Comparison of ENCODE assay signal across 8 cellular contexts in genomic region chr2:109127556-109127955, GRCh38. TPM values are rescaled to one million over a fixed set of nuclear protein-coding genes. Genes with fewer than 3 reads are reported as not detected.
DNase-seq lines count a peak whose midpoint lies in the region; ATAC-seq and TF ChIP-seq lines count a peak whose summit lies in the region.

No MANE protein-coding gene starts in this region.

- DNase-seq in CD14-positive monocyte (ENCODE audit: low spot score): no peak
- DNase-seq in MCF 10A (ENCODE audit: unreplicated experiment): no peak
- DNase-seq in natural killer cell: no peak
- no peak for DNase-seq in left lung
- DNase-seq in mucosa of gallbladder (ENCODE audit: low spot score): no peak
- DNase-seq in anterior cingulate cortex (lab: John Stamatoyannopoulos, UW): no peak

- intact Hi-C loops in CD14-positive monocyte (cut with micrococcal nuclease) (loop anchor here in 1 of 2 donors (10.0 kb wide), 1 partner anchor 207 kb away; no protein-coding TSS in a partner anchor), MCF 10A (cut with micrococcal nuclease) (loop anchor here (2.0 to 5.0 kb wide), 5 partner anchors 45 to 280 kb away; no protein-coding TSS in a partner anchor), natural killer cell (cut with micrococcal nuclease) (loop anchor here (5.0 kb wide), 1 partner anchor 220 kb away; no protein-coding TSS in a partner anchor), left lung (cut with DNase I) (loop anchor here in 1 of 2 donors (5.0 kb wide), 2 partner anchors 370 to 385 kb away; no protein-coding TSS in a partner anchor)

- H3K27ac Mint-ChIP-seq in CD14-positive monocyte (no peak overlapping the region), MCF 10A (ENCODE audit: low read depth, unreplicated experiment) (no peak overlapping the region), natural killer cell (no peak overlapping the region)

- H3K4me1 Mint-ChIP-seq in CD14-positive monocyte (peaks cover 23% of the 10 kb centered on the region), MCF 10A (ENCODE audit: insufficient read depth, unreplicated experiment) (peaks cover 54% of the 10 kb centered on the region), natural killer cell (peaks cover 5 to 19% of the 10 kb centered on the region in 2 donors)

- H3K9ac ChIP-seq in HUES64 (ENCODE audit: low read depth, low read length): no peak overlapping the region

- TSS peak; percentile 28 for BruUV-seq in MCF 10A (replicated peaks; lab: Mats Ljungman, UMichigan)

- H3K27me3 ChIP-seq in HUES64 (ENCODE audit: insufficient read depth, low read length) (peaks cover 62% of the 10 kb centered on the region), left lung (peaks cover 3 to 66% of the 10 kb centered on the region in 2 donors)

- no peak overlapping the region for H3K27ac ChIP-seq in HUES64 (ENCODE audit: low read depth, low read length)
- no peak overlapping the region for H3K27ac ChIP-seq in left lung

- H3K4me1 ChIP-seq in HUES64 (ENCODE audit: insufficient read depth, low read length) (peaks cover 1% of the 10 kb centered on the region; the same call in 1 of the 2 replicates), left lung (peaks cover 0 to 47% of the 10 kb centered on the region in 2 donors)

- TF ChIP-seq CTCF in CD14-positive monocyte (IDR thresholded peaks at IDR 0.05) (no peak), MCF 10A (IDR thresholded peaks at IDR 0.05; ENCODE audit: unreplicated experiment) (no peak), natural killer cell (IDR thresholded peaks at IDR 0.05) (no peak), left lung (IDR thresholded peaks at IDR 0.05) (no peak)

- CTCF ChIA-PET in MCF 10A (lab: Yijun Ruan, JAX): interaction anchor here (0.7 to 5.3 kb wide), 17 partner anchors 9 to 386 kb away, joined by 3 to 89 read pairs (median 4); no protein-coding TSS in a partner anchor

- 93% methylated on average over 9 of the region's 10 CpGs for WGBS in HUES64

- no peaks in the 10 kb centered on the region for H3K36me3 ChIP-seq in HUES64 (ENCODE audit: insufficient read depth, low read length)
- no peaks in the 10 kb centered on the region for H3K36me3 ChIP-seq in left lung

- POLR2A ChIA-PET in MCF 10A (lab: Yijun Ruan, JAX): interaction anchor here (1.2 to 1.8 kb wide), 4 partner anchors 81 to 279 kb away, joined by 3 to 6 read pairs (median 4); no protein-coding TSS in a partner anchor

- H3K9me3 ChIP-seq in HUES64 (ENCODE audit: insufficient read depth, low read depth, low read length) (no peaks in the 10 kb centered on the region), left lung (no peaks in the 10 kb centered on the region)

- peak overlapping the region; percentile 63; the same call in 1 of the 2 replicates for H3K4me3 ChIP-seq in HUES64 (ENCODE audit: low read length)
- no peak overlapping the region for H3K4me3 ChIP-seq in left lung

- H3K4me3 Mint-ChIP-seq in CD14-positive monocyte: peak overlapping the region; percentile 77 to 87
- peak overlapping the region; percentile 92 for H3K4me3 Mint-ChIP-seq in MCF 10A (ENCODE audit: unreplicated experiment)
- H3K4me3 Mint-ChIP-seq in natural killer cell: peak overlapping the region; percentile 83

- H3K36me3 Mint-ChIP-seq in CD14-positive monocyte (peaks cover 6 to 8% of the 10 kb centered on the region in 2 donors), MCF 10A (ENCODE audit: insufficient read depth, unreplicated experiment) (peaks cover 5% of the 10 kb centered on the region), natural killer cell (no peaks in the 10 kb centered on the region)

- ATAC-seq in natural killer cell: no peak
- ATAC-seq in left lung: no peak
- ATAC-seq in GM21576 (IDR thresholded peaks at IDR 0.05; ENCODE audit: unreplicated experiment): no peak

- peaks cover 0 to 7% (median 3%) of the 10 kb centered on the region in 7 donors for H3K9me3 Mint-ChIP-seq in CD14-positive monocyte
- H3K9me3 Mint-ChIP-seq in MCF 10A (ENCODE audit: unreplicated experiment): no peaks in the 10 kb centered on the region
- no peaks in the 10 kb centered on the region for H3K9me3 Mint-ChIP-seq in natural killer cell

- H3K27me3 Mint-ChIP-seq in CD14-positive monocyte (ENCODE audit: low read depth in 3 of 3) (peaks cover 32 to 52% (median 32%) of the 10 kb centered on the region in 3 donors), MCF 10A (ENCODE audit: insufficient read depth, unreplicated experiment) (no peaks in the 10 kb centered on the region), natural killer cell (ENCODE audit: low read depth in 2 of 2) (peaks cover 30 to 48% of the 10 kb centered on the region in 2 donors)

RNA-seq across cellular contexts. Expression of gene SH3RF3, which starts 1.4 kb away (rescaled TPM):
- under 1 TPM; 0.25 to 0.34 TPM for polyA plus RNA-seq in CD14-positive monocyte
- polyA plus RNA-seq in HUES64 (2013, experiment 1 of 2): 0.20 TPM
- polyA plus RNA-seq in HUES64 (2013, experiment 2 of 2): 0.44 TPM
- total RNA-seq in MCF 10A (2022) (21.0 and 21.7 TPM in 2 replicates), natural killer cell (under 1 TPM; 0.23 to 0.61 (median 0.34) TPM), left lung (10 to 100 TPM in 1 of 2 donors, 1 to 10 TPM in 1; 7.6 to 11.1 TPM), mucosa of gallbladder (11.5 TPM)
